Comparison of ENCODE assay signal across 8 cellular contexts in the genomic region with DNA sequence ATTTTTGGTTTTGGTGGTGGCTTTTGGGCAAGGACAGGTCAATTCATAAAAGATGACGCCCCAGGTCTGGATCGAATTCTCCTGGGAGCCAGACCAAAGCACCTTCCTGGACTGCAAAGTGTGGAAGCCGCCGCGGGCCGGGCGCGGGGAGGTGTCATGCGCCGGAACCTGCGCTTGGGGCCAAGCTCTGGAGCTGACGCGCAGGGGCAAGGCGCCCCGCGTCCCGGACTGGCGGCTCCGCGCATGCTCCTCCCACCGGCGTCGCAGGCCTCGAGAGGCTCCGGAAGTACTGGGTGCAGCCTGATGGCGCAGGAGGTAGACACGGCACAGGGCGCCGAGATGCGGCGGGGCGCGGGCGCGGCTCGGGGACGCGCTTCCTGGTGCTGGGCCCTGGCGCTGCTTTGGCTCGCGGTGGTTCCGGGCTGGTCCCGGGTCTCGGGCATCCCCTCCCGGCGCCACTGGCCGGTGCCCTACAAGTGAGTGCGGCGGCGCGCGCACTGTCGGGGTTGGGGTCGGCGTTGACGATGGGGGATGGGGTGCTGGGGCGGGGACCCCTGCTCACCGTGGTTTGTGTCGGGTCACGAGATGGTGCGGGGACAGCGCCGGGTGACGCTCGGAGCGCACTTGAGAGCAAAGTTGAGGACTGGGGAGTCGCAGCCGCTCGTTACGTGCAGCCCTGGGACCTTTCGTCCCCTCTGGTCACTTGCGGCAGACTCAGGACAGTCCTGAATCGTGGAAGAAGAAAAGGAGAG. TPM values are rescaled to one million over a fixed set of nuclear protein-coding genes. Genes with fewer than 3 reads are reported as not detected.
A peak's percentile ranks its signal among the peaks of the same experiment; 100 is the strongest.
DNase-seq lines count a peak whose midpoint lies in the region; ATAC-seq and TF ChIP-seq lines count a peak whose summit lies in the region.

A gene (plus strand): TSS at position 286 of the 752 bp plus-strand sequence. CDS start 18 bp downstream, at position 304.

- CTCF ChIA-PET in activated B cell treated with CpG ODN at 0.5 μM for 24 hours (lab: Charles Lee), result interaction anchor here (1.1 to 1.4 kb wide), 5 partner anchors 9 to 34 kb away, joined by 4 to 7 read pairs (median 5); no protein-coding TSS in a partner anchor

- H3F3A ChIP-seq in smooth muscle cell (ENCODE audit: low read depth), result no peaks in the 10 kb centered on the region

- H4K20me1 ChIP-seq in smooth muscle cell (ENCODE audit: low read depth), result no peaks in the 10 kb centered on the region

- peak; percentile 94 for ATAC-seq in GM18873 (IDR thresholded peaks at IDR 0.05; ENCODE audit: low FRiP score, unreplicated experiment)
- ATAC-seq in HG03135 (IDR thresholded peaks at IDR 0.05; ENCODE audit: unreplicated experiment), result peak; percentile 97
- peak; percentile 95 for ATAC-seq in activated B cell treated with CpG ODN at 0.5 μM for 24 hours (ENCODE audit: low read depth)

- peak within 1 kb of the TSS; percentile 45 for H3K27ac ChIP-seq in smooth muscle cell (ENCODE audit: low read depth)

- DNase-seq in AG08395 (ENCODE audit: low spot score) (peak; percentile 97), NCI-H2227 (lab: John Stamatoyannopoulos, UW; ENCODE audit: unreplicated experiment) (peak; percentile 91), activated B cell treated with CpG ODN at 0.5 μM for 24 hours (peak; percentile 93), cardiac fibroblast (ENCODE audit: low read depth in 2 of 2) (peak; percentile 91 to 96), iPS-NIHi7 (ENCODE audit: extremely low spot score) (peak; percentile 96), smooth muscle cell (lab: John Stamatoyannopoulos, UW; ENCODE audit: unreplicated experiment) (peak; percentile 65)

- intact Hi-C loops in activated B cell treated with CpG ODN at 0.5 μM for 24 hours (cut with micrococcal nuclease), result loop anchor here (1.0 to 5.0 kb wide), 7 partner anchors 12 to 1667 kb away; a partner anchor contains a TSS

- H3K36me3 ChIP-seq in smooth muscle cell (ENCODE audit: low read depth), result no peaks in the 10 kb centered on the region

- H3K27ac Mint-ChIP-seq in activated B cell treated with CpG ODN at 0.5 μM for 24 hours, result peak within 1 kb of the TSS; percentile 97

- peaks cover 21% of the 10 kb centered on the region for H3K79me2 ChIP-seq in smooth muscle cell (ENCODE audit: low read depth)

- peak within 1 kb of the TSS; percentile 86 to 96 for H3K4me3 ChIP-seq in cardiac fibroblast (replicated peaks in 1 of 2; ENCODE audit: low read depth in 2 of 2, low read length in 2 of 2)
- H3K4me3 ChIP-seq in smooth muscle cell, result peak within 1 kb of the TSS; percentile 80

- H3K27me3 Mint-ChIP-seq in activated B cell treated with CpG ODN at 0.5 μM for 24 hours, result no peaks in the 10 kb centered on the region

- TF ChIP-seq CTCF in activated B cell treated with CpG ODN at 0.5 μM for 24 hours (IDR thresholded peaks at IDR 0.05) (no peak), cardiac fibroblast (IDR thresholded peaks at IDR 0.05; ENCODE audit: low read depth, low read length) (no peak), smooth muscle cell (IDR thresholded peaks at IDR 0.05; ENCODE audit: borderline replicate concordance, insufficient read depth, poor library complexity, severe bottlenecking) (no peak)

- POLR2A ChIA-PET in activated B cell treated with CpG ODN at 0.5 μM for 24 hours (lab: Charles Lee), result interaction anchor here (0.6 to 4.7 kb wide), 14 partner anchors 8 to 1442 kb away, joined by 3 to 76 read pairs (median 4); a partner anchor contains a TSS

- H3K9me3 ChIP-seq in smooth muscle cell (replicated peaks; ENCODE audit: low read depth), result no peaks in the 10 kb centered on the region

- peak within 1 kb of the TSS; percentile 89 for H3K9ac ChIP-seq in smooth muscle cell (ENCODE audit: low read depth)

- 1% methylated on average over 73 of the region's 73 CpGs for WGBS in smooth muscle cell (ENCODE audit: low lambda C conversion rate)

- H3K4me2 ChIP-seq in smooth muscle cell, result peak within 1 kb of the TSS; percentile 83

- H3K4me1 ChIP-seq in smooth muscle cell (ENCODE audit: low read depth), result peaks cover 9% of the 10 kb centered on the region

- peak within 1 kb of the TSS; percentile 86 for H2AFZ ChIP-seq in smooth muscle cell (ENCODE audit: low read depth)

- H3K36me3 Mint-ChIP-seq in activated B cell treated with CpG ODN at 0.5 μM for 24 hours (ENCODE audit: low read depth), result peaks cover 19% of the 10 kb centered on the region

- peaks cover 34% of the 10 kb centered on the region for H3K4me1 Mint-ChIP-seq in activated B cell treated with CpG ODN at 0.5 μM for 24 hours

- H3K27me3 ChIP-seq in smooth muscle cell (ENCODE audit: low read depth), result peaks cover 3% of the 10 kb centered on the region

- H3K4me3 Mint-ChIP-seq in activated B cell treated with CpG ODN at 0.5 μM for 24 hours, result peak within 1 kb of the TSS; percentile 98

- no peaks in the 10 kb centered on the region for H3K9me3 Mint-ChIP-seq in activated B cell treated with CpG ODN at 0.5 μM for 24 hours

RNA-seq across cellular contexts. Expression of the gene that starts here (rescaled TPM):
- 20.6 and 23.6 TPM in 2 replicates for total RNA-seq in activated B cell treated with CpG ODN at 0.5 μM for 24 hours
- 28.3 and 33.5 TPM in 2 replicates for total RNA-seq in smooth muscle cell
- 17.9 and 18.2 TPM in 2 replicates for polyA plus RNA-seq in smooth muscle cell

Comparison
In these comparisons a context has a peak if more than half of its experiments do, and no peak if none do; other contexts are left out.
1. Peak in every context shown above with its lines: DNase-seq, ATAC-seq, H3K4me3 ChIP-seq and H3K27ac ChIP-seq.